ENCODE assay signal across 18 cellular contexts in genomic region chr22:23276656-23277582, GRCh38.
DNase-seq lines count a peak whose midpoint lies in the region; FAIRE-seq and TF ChIP-seq lines count a peak whose summit lies in the region.
"Had no signal": no experiment of that assay in that cellular context is flagged by ENCODE, and none has a peak within 500 bp of the region (broad histone marks: within the 10 kb centered on the region; RNA-seq: fewer than 3 reads in every experiment).

No MANE protein-coding gene starts in this region.

- peaks cover 2% of the 10 kb centered on the region for H3K79me1 ChIP-seq in neuronal stem cell (ENCODE audit: low read depth, low read length)

- no peak overlapping the region for H2BK120ac ChIP-seq in neuronal stem cell (ENCODE audit: low read depth, low read length)

- TF ChIP-seq POLR2A in GM12892 (IDR thresholded peaks at IDR 0.05; ENCODE audit: low read depth, low read length): no peak

- H3K27ac ChIP-seq in OCI-LY1 (ENCODE audit: low read depth, low read length, poor library complexity, severe bottlenecking) (peak overlapping the region; percentile 71), neuronal stem cell (replicated peaks; ENCODE audit: low read length) (no peak overlapping the region), A673 (ENCODE audit: low read depth, low read length, poor library complexity, severe bottlenecking) (no peak overlapping the region), dorsolateral prefrontal cortex (no peak overlapping the region)
- H3K27ac ChIP-seq: GM23248 had no signal

- no peak overlapping the region for H2AK5ac ChIP-seq in neuronal stem cell (ENCODE audit: low read depth, low read length)

- H3K9me2 ChIP-seq in OCI-LY1 (ENCODE audit: low read depth, low read length): no peaks in the 10 kb centered on the region

- peaks cover 88% of the 10 kb centered on the region for H3K36me3 ChIP-seq in OCI-LY1 (ENCODE audit: insufficient read depth, low read length)
- H3K36me3 ChIP-seq in bronchial epithelial cell (ENCODE audit: control insufficient read depth, insufficient read depth, low read length): peaks cover 41% of the 10 kb centered on the region
- peaks cover 55 to 84% of the 10 kb centered on the region in 2 donors for H3K36me3 ChIP-seq in neuronal stem cell (replicated peaks in 1 of 2; ENCODE audit: control insufficient read depth in 2 of 2, insufficient read depth in 2 of 2, low read length in 2 of 2)
- peaks cover 17% of the 10 kb centered on the region for H3K36me3 ChIP-seq in A673 (ENCODE audit: insufficient read depth, low read length, poor library complexity, severe bottlenecking)

- BruUV-seq in A673 (replicated peaks; lab: Mats Ljungman, UMichigan): no TSS peak

- H3K4me1 ChIP-seq in OCI-LY1 (ENCODE audit: insufficient read depth, low read length, severe bottlenecking): peaks cover 29% of the 10 kb centered on the region
- peaks cover 3 to 5% of the 10 kb centered on the region in 2 donors for H3K4me1 ChIP-seq in neuronal stem cell (ENCODE audit: control insufficient read depth in 2 of 2, insufficient read depth in 1 of 2, low read depth in 1 of 2, low read length in 2 of 2)
- H3K4me1 ChIP-seq in A673 (ENCODE audit: insufficient read depth, low read length, poor library complexity, severe bottlenecking): no peaks in the 10 kb centered on the region
- H3K4me1 ChIP-seq: Caco-2 had no signal

- H4K20me1 ChIP-seq in OCI-LY1 (ENCODE audit: insufficient read depth, low read length): no peaks in the 10 kb centered on the region

- no peak overlapping the region for H3K9ac ChIP-seq in OCI-LY1 (ENCODE audit: low read length)
- H3K9ac ChIP-seq in neuronal stem cell (ENCODE audit: low read depth, low read length, poor library complexity): no peak overlapping the region
- H3K9ac ChIP-seq: GM23248 had no signal

- DNase-seq in CD1c-positive myeloid dendritic cell (ENCODE audit: extremely low spot score) (peak; percentile 39), bronchial epithelial cell (ENCODE audit: low read depth) (peak; percentile 22), neuronal stem cell (ENCODE audit: low spot score) (no peak), A673 (ENCODE audit: low spot score) (no peak), GM12892 (ENCODE audit: insufficient read length) (no peak), NCI-H1417 (lab: John Stamatoyannopoulos, UW) (no peak), dorsolateral prefrontal cortex (no peak)
- DNase-seq: activated effector memory CD4-positive, alpha-beta T cell treated with anti-CD3 and anti-CD28 coated beads, Interleukin-2, amount 50 U/mL, for 16 hours; Caco-2; GM23248; NCI-H1092; NCI-H2029 treated with DMSO at 0.1 percent for 48 hours; NCI-H226; NCI-H748 treated with DMSO at 0.1 percent for 48 hours; nephron progenitor cell; SW 1271 had no signal

- no peak overlapping the region for H2AFZ ChIP-seq in OCI-LY1 (ENCODE audit: low read length)
- H2AFZ ChIP-seq in neuronal stem cell (ENCODE audit: low read length): no peak overlapping the region
- H2AFZ ChIP-seq: GM23248 had no signal

- H4K8ac ChIP-seq in neuronal stem cell (ENCODE audit: low read depth, low read length): no peak overlapping the region

- POLR2A ChIA-PET in A673 (lab: Charles Lee; ENCODE audit: low non-redundant PET): no interaction called here

- H3K4me3 ChIP-seq in OCI-LY1 (ENCODE audit: low read depth, low read length, poor library complexity, severe bottlenecking): no peak overlapping the region
- H3K4me3 ChIP-seq in bronchial epithelial cell (ENCODE audit: low read depth, low read length): no peak overlapping the region
- H3K4me3 ChIP-seq in neuronal stem cell (ENCODE audit: low read length in 2 of 2): peak overlapping the region in 1 of 2 donors; percentile 24
- no peak overlapping the region for H3K4me3 ChIP-seq in A673 (ENCODE audit: low read depth, low read length, poor library complexity, severe bottlenecking)
- H3K4me3 ChIP-seq in dorsolateral prefrontal cortex: no peak overlapping the region
- H3K4me3 ChIP-seq: GM23248 had no signal

- intact Hi-C loops in A673 (cut with micrococcal nuclease; ENCODE audit: unreplicated experiment) (no loop called here), dorsolateral prefrontal cortex (cut with DNase I) (no loop called here)

- peak overlapping the region; percentile 75 for H3K23ac ChIP-seq in neuronal stem cell (ENCODE audit: low read depth, low read length, poor library complexity)

- no peak overlapping the region for H2BK12ac ChIP-seq in neuronal stem cell (ENCODE audit: low read length)

- H3K18ac ChIP-seq in neuronal stem cell (ENCODE audit: low read length): no peak overlapping the region

- no peaks in the 10 kb centered on the region for H3K9me3 ChIP-seq in OCI-LY1 (ENCODE audit: low read length)
- H3K9me3 ChIP-seq in neuronal stem cell (replicated peaks in 1 of 2; ENCODE audit: control insufficient read depth in 2 of 2, insufficient read depth in 1 of 2, low read depth in 1 of 2, low read length in 2 of 2): peaks cover 0 to 1% of the 10 kb centered on the region in 2 donors
- H3K9me3 ChIP-seq in A673 (ENCODE audit: low read depth, low read length, poor library complexity, severe bottlenecking): no peaks in the 10 kb centered on the region
- H3K9me3 ChIP-seq: Caco-2 had no signal

- no peak overlapping the region for H4K91ac ChIP-seq in neuronal stem cell (ENCODE audit: low read depth, low read length, poor library complexity)

- FAIRE-seq in bronchial epithelial cell (lab: Jason Lieb, UNC) (no peak), GM12892 (lab: Jason Lieb, UNC) (no peak)
- FAIRE-seq: TTC549 had no signal

- TF ChIP-seq CTCF in OCI-LY1 (IDR thresholded peaks at IDR 0.05; ENCODE audit: low read length): no peak
- TF ChIP-seq CTCF in bronchial epithelial cell (IDR thresholded peaks at IDR 0.05; ENCODE audit: insufficient read depth, low read length, severe bottlenecking): no peak
- TF ChIP-seq CTCF in A673 (conservative IDR thresholded peaks at IDR 0.05; ENCODE audit: low read depth, low read length): no peak
- TF ChIP-seq CTCF in dorsolateral prefrontal cortex (IDR thresholded peaks at IDR 0.05 in 54 of 56, conservative IDR thresholded peaks at IDR 0.05 in 2 of 56; ENCODE audit: low read depth in 1 of 56, partially characterized antibody in 56 of 56): no peak

- H3K27me3 ChIP-seq in OCI-LY1 (ENCODE audit: insufficient read depth, low read length): no peaks in the 10 kb centered on the region
- H3K27me3 ChIP-seq in bronchial epithelial cell (ENCODE audit: control insufficient read depth, insufficient read depth, low read length): no peaks in the 10 kb centered on the region
- H3K27me3 ChIP-seq in neuronal stem cell (ENCODE audit: control insufficient read depth in 3 of 3, insufficient read depth in 3 of 3, low read depth in 1 of 3, low read length in 3 of 3): no peaks in the 10 kb centered on the region
- no peaks in the 10 kb centered on the region for H3K27me3 ChIP-seq in A673 (replicated peaks; ENCODE audit: insufficient read depth, low read depth, low read length, poor library complexity)
- no peaks in the 10 kb centered on the region for H3K27me3 ChIP-seq in dorsolateral prefrontal cortex

- H2BK5ac ChIP-seq in neuronal stem cell (ENCODE audit: low read length): peak overlapping the region; percentile 22

- H3K79me2 ChIP-seq in OCI-LY1 (ENCODE audit: insufficient read depth, low read length): no peaks in the 10 kb centered on the region

- WGBS in neuronal stem cell (ENCODE audit: extremely low coverage in 2 of 2, insufficient read length in 2 of 2, insufficient replicate concordance in 1 of 2), 2 donors: no CpG with 5 or more reads among the region's 20 CpGs

- H3K4me2 ChIP-seq in OCI-LY1 (ENCODE audit: low read length) (no peak overlapping the region), neuronal stem cell (ENCODE audit: insufficient read depth, low read length, poor library complexity, severe bottlenecking) (no peak overlapping the region)

- no peaks in the 10 kb centered on the region for H3F3A ChIP-seq in OCI-LY1 (ENCODE audit: insufficient read depth, low read length)

- no peak overlapping the region for H3K14ac ChIP-seq in neuronal stem cell (ENCODE audit: low read length)

- CTCF ChIA-PET in A673 (lab: Charles Lee): no interaction called here

- H2BK15ac ChIP-seq in neuronal stem cell (ENCODE audit: low read length): no peak overlapping the region

- no peak overlapping the region for H3K4ac ChIP-seq in neuronal stem cell (ENCODE audit: low read length)

Comparison
In these comparisons a context has a peak if more than half of its experiments do, and no peak if none do; other contexts are left out.
1. DNase-seq: peak in CD1c-positive myeloid dendritic cell (single experiment) and bronchial epithelial cell (single experiment); none in neuronal stem cell (single experiment), A673 (single experiment), GM12892 (single experiment), NCI-H1417 (0 of 3) and dorsolateral prefrontal cortex (0 of 10).